ENCODE assay signal across 24 cellular contexts in genomic region chr5:150442699-150443080, GRCh38. TPM values are rescaled to one million over a fixed set of nuclear protein-coding genes. Genes with fewer than 3 reads are reported as not detected.
DNase-seq lines count a peak whose midpoint lies in the region; ATAC-seq and TF ChIP-seq lines count a peak whose summit lies in the region.
"Had no signal": no experiment of that assay in that cellular context is flagged by ENCODE, and none has a peak within 500 bp of the region (broad histone marks: within the 10 kb centered on the region; RNA-seq: fewer than 3 reads in every experiment).

No MANE protein-coding gene starts in this region.

- H3K27me3 Mint-ChIP-seq in activated T-cell treated with anti-CD3 and anti-CD28 coated beads, Interleukin-2, amount 50 U/mL, for 24 hours, result no peaks in the 10 kb centered on the region
- H3K27me3 Mint-ChIP-seq in WTC11 (ENCODE audit: low read depth) (no peaks in the 10 kb centered on the region), nephron progenitor cell (ENCODE audit: low read depth, poor library complexity) (peaks cover 6% of the 10 kb centered on the region)
- H3K27me3 Mint-ChIP-seq: naive thymus-derived CD8-positive, alpha-beta T cell had no signal

- peaks cover 27% of the 10 kb centered on the region for H3K4me1 Mint-ChIP-seq in activated T-cell treated with anti-CD3 and anti-CD28 coated beads, Interleukin-2, amount 50 U/mL, for 24 hours (ENCODE audit: low read depth)
- H3K4me1 Mint-ChIP-seq in WTC11 (peaks cover 40% of the 10 kb centered on the region), nephron progenitor cell (peaks cover 36% of the 10 kb centered on the region)

- no peaks in the 10 kb centered on the region for H3K9me3 ChIP-seq in HEK293 (ENCODE audit: control insufficient read depth, insufficient read depth, low read depth, low read length)
- H3K9me3 ChIP-seq: right atrium auricular region, upper lobe of right lung had no signal

- POLR2A ChIA-PET in HEK293 (lab: Yijun Ruan, JAX) (interaction anchor here (0.9 to 1.3 kb wide), 2 partner anchors 33 to 66 kb away, joined by 3 read pairs; no protein-coding TSS in a partner anchor), WTC11 (lab: Charles Lee) (interaction anchor here (0.7 kb wide), 1 partner anchor 32 kb away, joined by 3 read pairs; no protein-coding TSS in a partner anchor)

- H3K4me1 ChIP-seq in HEK293 (ENCODE audit: control insufficient read depth, insufficient read depth, low read length), result peaks cover 3% of the 10 kb centered on the region; the same call in 1 of the 2 replicates

- TF ChIP-seq CTCF in HEK293 (tag by site-specific recombination; IDR thresholded peaks at IDR 0.05) (no peak), WTC11 (IDR thresholded peaks at IDR 0.05) (no peak), nephron progenitor cell (IDR thresholded peaks at IDR 0.05) (no peak)

- CTCF ChIA-PET in HEK293 (lab: Yijun Ruan, JAX), result interaction anchor here (0.6 to 1.9 kb wide), 4 partner anchors 8 to 725 kb away, joined by 3 to 7 read pairs (median 3); no protein-coding TSS in a partner anchor
- CTCF ChIA-PET in WTC11 (lab: Charles Lee), result interaction anchor here (0.9 to 2.4 kb wide), 2 partner anchors 45 to 102 kb away, joined by 3 to 12 read pairs; no protein-coding TSS in a partner anchor

- H3K27ac ChIP-seq in HEK293 (ENCODE audit: extremely low read depth, low read depth, low read length), result no peak overlapping the region
- H3K27ac ChIP-seq: brain microvascular endothelial cell, coronary artery, KMS-11, upper lobe of right lung had no signal

- H3K4me3 ChIP-seq in HEK293 (ENCODE audit: low read depth, low read length), result no peak overlapping the region
- H3K4me3 ChIP-seq: coronary artery, right atrium auricular region, upper lobe of right lung had no signal

- peak; percentile 26 to 34 for DNase-seq in activated T-cell treated with anti-CD3 and anti-CD28 coated beads, Interleukin-2, amount 50 U/mL, for 48 hours
- DNase-seq in activated T-cell treated with anti-CD3 and anti-CD28 coated beads, Interleukin-2, amount 50 U/mL, for 24 hours, result no peak
- DNase-seq in WTC11 (ENCODE audit: low spot score) (no peak), nephron progenitor cell (no peak), DMS153 (lab: John Stamatoyannopoulos, UW) (no peak), mesenteric fat pad (ENCODE audit: low spot score) (no peak), NCI-H510A treated with DMSO at 0.1 percent for 48 hours (lab: John Stamatoyannopoulos, UW) (no peak)
- DNase-seq: activated CD4-positive, alpha-beta T cell treated with anti-CD3 and anti-CD28 coated beads for 48 hours; brain microvascular endothelial cell; Calu3; head of caudate nucleus; MV-4-11; naive thymus-derived CD8-positive, alpha-beta T cell; NCI-H1694 treated with DMSO at 0.1 percent for 48 hours; NCI-H748 treated with DMSO at 0.1 percent for 48 hours; SIG-M5; T-helper 1 cell; upper lobe of right lung had no signal

- no peak overlapping the region for H3K27ac Mint-ChIP-seq in activated T-cell treated with anti-CD3 and anti-CD28 coated beads, Interleukin-2, amount 50 U/mL, for 24 hours
- no peak overlapping the region for H3K27ac Mint-ChIP-seq in WTC11
- H3K27ac Mint-ChIP-seq in nephron progenitor cell, result peak overlapping the region; percentile 76
- H3K27ac Mint-ChIP-seq: activated T-helper 2 cell treated with anti-CD3 and anti-CD28 coated beads, Interferon-gamma antibody, Interleukin-2, Interleukin-4, amounts not matched to agents 10 μg/mL and 5 μg/mL and 100 μg/mL, durations not matched to agents 14 hours and 24 hours and 36 hours had no signal

- H3K4me3 Mint-ChIP-seq in activated T-cell treated with anti-CD3 and anti-CD28 coated beads, Interleukin-2, amount 50 U/mL, for 24 hours, result no peak overlapping the region
- no peak overlapping the region for H3K4me3 Mint-ChIP-seq in WTC11
- H3K4me3 Mint-ChIP-seq in nephron progenitor cell, result no peak overlapping the region
- H3K4me3 Mint-ChIP-seq: mesothelial cell of epicardium; naive thymus-derived CD8-positive, alpha-beta T cell had no signal

- no peaks in the 10 kb centered on the region for H3K9me3 Mint-ChIP-seq in activated T-cell treated with anti-CD3 and anti-CD28 coated beads, Interleukin-2, amount 50 U/mL, for 24 hours
- no peaks in the 10 kb centered on the region for H3K9me3 Mint-ChIP-seq in WTC11
- no peaks in the 10 kb centered on the region for H3K9me3 Mint-ChIP-seq in nephron progenitor cell
- H3K9me3 Mint-ChIP-seq: activated T-helper 2 cell treated with anti-CD3 and anti-CD28 coated beads, Interferon-gamma antibody, Interleukin-2, Interleukin-4, amounts not matched to agents 10 μg/mL and 5 μg/mL and 100 μg/mL, durations not matched to agents 14 hours and 24 hours and 36 hours; mesothelial cell of epicardium; naive thymus-derived CD8-positive, alpha-beta T cell had no signal

- peaks cover 55% of the 10 kb centered on the region for H3K36me3 Mint-ChIP-seq in activated T-cell treated with anti-CD3 and anti-CD28 coated beads, Interleukin-2, amount 50 U/mL, for 24 hours (ENCODE audit: low read depth)
- H3K36me3 Mint-ChIP-seq in WTC11 (peaks cover 45% of the 10 kb centered on the region), nephron progenitor cell (ENCODE audit: low read depth) (peaks cover 40% of the 10 kb centered on the region)

- H3K36me3 ChIP-seq in HEK293 (ENCODE audit: control insufficient read depth in 2 of 2, insufficient read depth in 1 of 2, low read length in 2 of 2), result peaks cover 24 to 47% of the 10 kb centered on the region in 2 experiments

- ATAC-seq in WTC11, result no peak
- ATAC-seq: upper lobe of right lung had no signal

TF ChIP-seq in HEK293, 187 proteins besides CTCF, POLR2A, EP300 and RAD21 (continues in another document):
- TF ChIP-seq KLF7 (tag by site-specific recombination; IDR thresholded peaks at IDR 0.05; ENCODE audit: borderline replicate concordance), result 0 out of 2 replicates have a peak, but pooled peaks have one; percentile 36
- TF ChIP-seq, protein P1, sequence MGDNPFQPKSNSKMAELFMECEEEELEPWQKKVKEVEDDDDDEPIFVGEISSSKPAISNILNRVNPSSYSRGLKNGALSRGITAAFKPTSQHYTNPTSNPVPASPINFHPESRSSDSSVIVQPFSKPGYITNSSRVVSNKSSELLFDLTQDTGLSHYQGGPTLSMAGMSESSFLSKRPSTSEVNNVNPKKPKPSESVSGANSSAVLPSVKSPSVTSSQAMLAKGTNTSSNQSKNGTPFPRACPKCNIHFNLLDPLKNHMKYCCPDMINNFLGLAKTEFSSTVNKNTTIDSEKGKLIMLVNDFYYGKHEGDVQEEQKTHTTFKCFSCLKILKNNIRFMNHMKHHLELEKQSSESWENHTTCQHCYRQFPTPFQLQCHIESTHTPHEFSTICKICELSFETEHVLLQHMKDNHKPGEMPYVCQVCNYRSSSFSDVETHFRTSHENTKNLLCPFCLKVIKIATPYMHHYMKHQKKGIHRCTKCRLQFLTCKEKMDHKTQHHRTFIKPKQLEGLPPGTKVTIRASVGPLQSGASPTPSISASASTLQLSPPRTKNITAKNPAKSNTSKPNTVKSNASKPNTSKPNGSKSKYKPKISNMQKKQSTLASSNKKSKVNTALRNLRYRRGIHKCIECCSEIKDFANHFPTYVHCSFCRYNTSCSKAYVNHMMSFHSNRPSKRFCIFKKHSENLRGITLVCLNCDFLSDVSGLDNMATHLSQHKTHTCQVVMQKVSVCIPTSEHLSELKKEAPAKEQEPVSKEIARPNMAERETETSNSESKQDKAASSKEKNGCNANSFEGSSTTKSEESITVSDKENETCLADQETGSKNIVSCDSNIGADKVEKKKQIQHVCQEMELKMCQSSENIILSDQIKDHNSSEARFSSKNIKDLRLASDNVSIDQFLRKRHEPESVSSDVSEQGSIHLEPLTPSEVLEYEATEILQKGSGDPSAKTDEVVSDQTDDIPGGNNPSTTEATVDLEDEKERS (tag by site-specific recombination; IDR thresholded peaks at IDR 0.05), result no peak
- TF ChIP-seq ZNF24 (tag by site-specific recombination; IDR thresholded peaks at IDR 0.05), result 0 out of 2 replicates have a peak, but pooled peaks have one; percentile 36
- peak; percentile 82 for TF ChIP-seq ZNF580 (tag by site-specific recombination; IDR thresholded peaks at IDR 0.05)

TF ChIP-seq in WTC11, 78 proteins besides CTCF, POLR2A, EP300 and RAD21 (continues in another document):
- TF ChIP-seq ZNF671 (CRISPR knock-in tag; IDR thresholded peaks at IDR 0.05) (peak; percentile 80; the same call in 1 of the 2 replicates), NR1H2 (CRISPR knock-in tag; IDR thresholded peaks at IDR 0.05) (no peak)
- TF ChIP-seq, protein P2, sequence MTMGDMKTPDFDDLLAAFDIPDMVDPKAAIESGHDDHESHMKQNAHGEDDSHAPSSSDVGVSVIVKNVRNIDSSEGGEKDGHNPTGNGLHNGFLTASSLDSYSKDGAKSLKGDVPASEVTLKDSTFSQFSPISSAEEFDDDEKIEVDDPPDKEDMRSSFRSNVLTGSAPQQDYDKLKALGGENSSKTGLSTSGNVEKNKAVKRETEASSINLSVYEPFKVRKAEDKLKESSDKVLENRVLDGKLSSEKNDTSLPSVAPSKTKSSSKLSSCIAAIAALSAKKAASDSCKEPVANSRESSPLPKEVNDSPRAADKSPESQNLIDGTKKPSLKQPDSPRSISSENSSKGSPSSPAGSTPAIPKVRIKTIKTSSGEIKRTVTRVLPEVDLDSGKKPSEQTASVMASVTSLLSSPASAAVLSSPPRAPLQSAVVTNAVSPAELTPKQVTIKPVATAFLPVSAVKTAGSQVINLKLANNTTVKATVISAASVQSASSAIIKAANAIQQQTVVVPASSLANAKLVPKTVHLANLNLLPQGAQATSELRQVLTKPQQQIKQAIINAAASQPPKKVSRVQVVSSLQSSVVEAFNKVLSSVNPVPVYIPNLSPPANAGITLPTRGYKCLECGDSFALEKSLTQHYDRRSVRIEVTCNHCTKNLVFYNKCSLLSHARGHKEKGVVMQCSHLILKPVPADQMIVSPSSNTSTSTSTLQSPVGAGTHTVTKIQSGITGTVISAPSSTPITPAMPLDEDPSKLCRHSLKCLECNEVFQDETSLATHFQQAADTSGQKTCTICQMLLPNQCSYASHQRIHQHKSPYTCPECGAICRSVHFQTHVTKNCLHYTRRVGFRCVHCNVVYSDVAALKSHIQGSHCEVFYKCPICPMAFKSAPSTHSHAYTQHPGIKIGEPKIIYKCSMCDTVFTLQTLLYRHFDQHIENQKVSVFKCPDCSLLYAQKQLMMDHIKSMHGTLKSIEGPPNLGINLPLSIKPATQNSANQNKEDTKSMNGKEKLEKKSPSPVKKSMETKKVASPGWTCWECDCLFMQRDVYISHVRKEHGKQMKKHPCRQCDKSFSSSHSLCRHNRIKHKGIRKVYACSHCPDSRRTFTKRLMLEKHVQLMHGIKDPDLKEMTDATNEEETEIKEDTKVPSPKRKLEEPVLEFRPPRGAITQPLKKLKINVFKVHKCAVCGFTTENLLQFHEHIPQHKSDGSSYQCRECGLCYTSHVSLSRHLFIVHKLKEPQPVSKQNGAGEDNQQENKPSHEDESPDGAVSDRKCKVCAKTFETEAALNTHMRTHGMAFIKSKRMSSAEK (CRISPR knock-in tag; IDR thresholded peaks at IDR 0.05; ENCODE audit: borderline replicate concordance), result peak; percentile 32; the same call in 1 of the 2 replicates

RNA-seq across cellular contexts. Expression of gene RPS14, which starts 6.8 kb away (rescaled TPM):
- total RNA-seq in WTC11 (2021), result 2,564 to 2,814 TPM (median 2,812 TPM) in 3 replicates
- total RNA-seq in mesenteric fat pad, result 1,447 TPM

RNA-seq across cellular contexts. Expression of gene CD74, which starts 30.0 kb away (rescaled TPM):
- total RNA-seq in WTC11 (2021), result 28.2 to 47.6 TPM (median 44.3 TPM) in 3 replicates
- 486 TPM for total RNA-seq in mesenteric fat pad

Comparison
In these comparisons a context has a peak if more than half of its experiments do, and no peak if none do; other contexts are left out.
1. DNase-seq: peak in activated T-cell treated with anti-CD3 and anti-CD28 coated beads, Interleukin-2, amount 50 U/mL, for 48 hours (2 of 2); none in activated T-cell treated with anti-CD3 and anti-CD28 coated beads, Interleukin-2, amount 50 U/mL, for 24 hours (single experiment), WTC11 (single experiment), nephron progenitor cell (single experiment), DMS153 (single experiment), mesenteric fat pad (single experiment) and NCI-H510A treated with DMSO at 0.1 percent for 48 hours (single experiment).
2. RNA of gene CD74, which starts 30.0 kb away (total RNA-seq): 486 TPM in mesenteric fat pad (single experiment); 28.2 to 47.6 TPM in WTC11; every median in the first group is over 10 times any median in the second.